Comparison of ENCODE assay signal across 1 cellular context in genomic region chr12:1592444-1593231, GRCh38.
TF ChIP-seq lines count a peak whose summit lies in the region.

No MANE protein-coding gene starts in this region.

TF ChIP-seq in HEK293, 187 proteins besides CTCF, POLR2A, EP300 and RAD21 (continued from another document and continues in another):
- no peak for TF ChIP-seq HOXD13 (CRISPR knock-in tag; IDR thresholded peaks at IDR 0.05; ENCODE audit: borderline replicate concordance)
- TF ChIP-seq ZNF629 (tag by site-specific recombination; IDR thresholded peaks at IDR 0.05), result peak; percentile 92
- peak; percentile 57; the same call in 1 of the 2 replicates for TF ChIP-seq ZBTB10 (tag by site-specific recombination; IDR thresholded peaks at IDR 0.05)
- TF ChIP-seq ZXDB (tag by site-specific recombination; IDR thresholded peaks at IDR 0.05), result peak; percentile 81
- TF ChIP-seq ZNF2 (tag by site-specific recombination; IDR thresholded peaks at IDR 0.05), result peak; percentile 80
- no peak for TF ChIP-seq ZNF473 (tag by site-specific recombination; IDR thresholded peaks at IDR 0.05)
- peak; percentile 91 for TF ChIP-seq ZNF10 (tag by site-specific recombination; IDR thresholded peaks at IDR 0.05)
- peak; percentile 100 for TF ChIP-seq ZBTB17 (tag by site-specific recombination; IDR thresholded peaks at IDR 0.05)
- TF ChIP-seq ZNF777 (tag by site-specific recombination; IDR thresholded peaks at IDR 0.05; ENCODE audit: borderline replicate concordance), result no peak
- peak; percentile 67 for TF ChIP-seq ZNF580 (tag by site-specific recombination; IDR thresholded peaks at IDR 0.05)
- peak; percentile 92 for TF ChIP-seq PRDM10 (tag by site-specific recombination; IDR thresholded peaks at IDR 0.05)
- peak; percentile 78; the same call in 1 of the 2 replicates for TF ChIP-seq ZNF501 (tag by site-specific recombination; IDR thresholded peaks at IDR 0.05)
- TF ChIP-seq, protein P1, sequence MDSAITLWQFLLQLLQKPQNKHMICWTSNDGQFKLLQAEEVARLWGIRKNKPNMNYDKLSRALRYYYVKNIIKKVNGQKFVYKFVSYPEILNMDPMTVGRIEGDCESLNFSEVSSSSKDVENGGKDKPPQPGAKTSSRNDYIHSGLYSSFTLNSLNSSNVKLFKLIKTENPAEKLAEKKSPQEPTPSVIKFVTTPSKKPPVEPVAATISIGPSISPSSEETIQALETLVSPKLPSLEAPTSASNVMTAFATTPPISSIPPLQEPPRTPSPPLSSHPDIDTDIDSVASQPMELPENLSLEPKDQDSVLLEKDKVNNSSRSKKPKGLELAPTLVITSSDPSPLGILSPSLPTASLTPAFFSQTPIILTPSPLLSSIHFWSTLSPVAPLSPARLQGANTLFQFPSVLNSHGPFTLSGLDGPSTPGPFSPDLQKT (IDR thresholded peaks at IDR 0.05; ENCODE audit: borderline replicate concordance, low read depth, low read length), result no peak
- TF ChIP-seq ZNF560 (tag by site-specific recombination; IDR thresholded peaks at IDR 0.05; ENCODE audit: borderline replicate concordance), result no peak
- TF ChIP-seq, protein P2, sequence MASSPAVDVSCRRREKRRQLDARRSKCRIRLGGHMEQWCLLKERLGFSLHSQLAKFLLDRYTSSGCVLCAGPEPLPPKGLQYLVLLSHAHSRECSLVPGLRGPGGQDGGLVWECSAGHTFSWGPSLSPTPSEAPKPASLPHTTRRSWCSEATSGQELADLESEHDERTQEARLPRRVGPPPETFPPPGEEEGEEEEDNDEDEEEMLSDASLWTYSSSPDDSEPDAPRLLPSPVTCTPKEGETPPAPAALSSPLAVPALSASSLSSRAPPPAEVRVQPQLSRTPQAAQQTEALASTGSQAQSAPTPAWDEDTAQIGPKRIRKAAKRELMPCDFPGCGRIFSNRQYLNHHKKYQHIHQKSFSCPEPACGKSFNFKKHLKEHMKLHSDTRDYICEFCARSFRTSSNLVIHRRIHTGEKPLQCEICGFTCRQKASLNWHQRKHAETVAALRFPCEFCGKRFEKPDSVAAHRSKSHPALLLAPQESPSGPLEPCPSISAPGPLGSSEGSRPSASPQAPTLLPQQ (tag by site-specific recombination; IDR thresholded peaks at IDR 0.05), result peak; percentile 67
- TF ChIP-seq KLF8 (tag by site-specific recombination; IDR thresholded peaks at IDR 0.05), result peak; percentile 92; the same call in 1 of the 2 replicates
- no peak for TF ChIP-seq ZNF518A (tag by site-specific recombination; conservative IDR thresholded peaks at IDR 0.05; ENCODE audit: low read depth)
- TF ChIP-seq INSM2 (tag by site-specific recombination; IDR thresholded peaks at IDR 0.05), result 0 out of 2 replicates have a peak, but pooled peaks have one; percentile 40
- no peak for TF ChIP-seq ZFP3 (tag by site-specific recombination; IDR thresholded peaks at IDR 0.05; ENCODE audit: low read depth)
- TF ChIP-seq GFI1B (tag by site-specific recombination; IDR thresholded peaks at IDR 0.05), result 0 out of 2 replicates have a peak, but pooled peaks have one; percentile 5
- peak; percentile 98 for TF ChIP-seq EGR2 (tag by site-specific recombination; IDR thresholded peaks at IDR 0.05; ENCODE audit: low read depth)
- peak; percentile 99 for TF ChIP-seq PATZ1 (tag by site-specific recombination; IDR thresholded peaks at IDR 0.05)
- peak; percentile 72; the same call in 1 of the 2 replicates for TF ChIP-seq ZNF324 (tag by site-specific recombination; IDR thresholded peaks at IDR 0.05)
- TF ChIP-seq OSR2 (tag by site-specific recombination; IDR thresholded peaks at IDR 0.05), result peak; percentile 96
- peak; percentile 98 for TF ChIP-seq ZNF366 (tag by site-specific recombination; conservative IDR thresholded peaks at IDR 0.05)
- peak; percentile 82 for TF ChIP-seq GLIS2 (tag by site-specific recombination; IDR thresholded peaks at IDR 0.05)
- peak; percentile 58 for TF ChIP-seq FEZF1 (tag by site-specific recombination; IDR thresholded peaks at IDR 0.05)
- TF ChIP-seq ZNF792 (tag by site-specific recombination; IDR thresholded peaks at IDR 0.05), result peak; percentile 72; the same call in 1 of the 2 replicates
- peak; percentile 44 for TF ChIP-seq ZNF335 (tag by site-specific recombination; conservative IDR thresholded peaks at IDR 0.05)
- peak; percentile 56; the same call in 1 of the 2 replicates for TF ChIP-seq TRIM28 (IDR thresholded peaks at IDR 0.05; ENCODE audit: borderline replicate concordance, low read length)
- TF ChIP-seq, protein P3, sequence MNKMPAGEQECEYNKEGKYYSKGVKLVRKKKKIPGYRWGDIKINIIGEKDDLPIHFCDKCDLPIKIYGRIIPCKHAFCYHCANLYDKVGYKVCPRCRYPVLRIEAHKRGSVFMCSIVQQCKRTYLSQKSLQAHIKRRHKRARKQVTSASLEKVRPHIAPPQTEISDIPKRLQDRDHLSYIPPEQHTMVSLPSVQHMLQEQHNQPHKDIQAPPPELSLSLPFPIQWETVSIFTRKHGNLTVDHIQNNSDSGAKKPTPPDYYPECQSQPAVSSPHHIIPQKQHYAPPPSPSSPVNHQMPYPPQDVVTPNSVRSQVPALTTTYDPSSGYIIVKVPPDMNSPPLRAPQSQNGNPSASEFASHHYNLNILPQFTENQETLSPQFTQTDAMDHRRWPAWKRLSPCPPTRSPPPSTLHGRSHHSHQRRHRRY (tag by site-specific recombination; IDR thresholded peaks at IDR 0.05), result peak; percentile 94
- peak; percentile 99 for TF ChIP-seq ZFHX2 (tag by site-specific recombination; conservative IDR thresholded peaks at IDR 0.05)
- TF ChIP-seq SP3 (tag by site-specific recombination; IDR thresholded peaks at IDR 0.05), result peak; percentile 95
- TF ChIP-seq ZNF18 (tag by site-specific recombination; IDR thresholded peaks at IDR 0.05), result peak; percentile 85
- peak; percentile 98 for TF ChIP-seq ZNF600 (tag by site-specific recombination; IDR thresholded peaks at IDR 0.05)
- TF ChIP-seq ZNF76 (tag by site-specific recombination; IDR thresholded peaks at IDR 0.05; ENCODE audit: borderline replicate concordance, low read depth), result no peak
- peak; percentile 95 for TF ChIP-seq WT1 (tag by site-specific recombination; IDR thresholded peaks at IDR 0.05)
